Comparison of ENCODE assay signal across 20 cellular contexts in genomic region chr21:25584833-25585232, GRCh38. TPM values are rescaled to one million over a fixed set of nuclear protein-coding genes. Genes with fewer than 3 reads are reported as not detected.
DNase-seq lines count a peak whose midpoint lies in the region; ATAC-seq and TF ChIP-seq lines count a peak whose summit lies in the region.
"Had no signal": no experiment of that assay in that cellular context is flagged by ENCODE, and none has a peak within 500 bp of the region (broad histone marks: within the 10 kb centered on the region; RNA-seq: fewer than 3 reads in every experiment).

No MANE protein-coding gene starts in this region.

- peaks cover 0 to 1% of the 10 kb centered on the region in 2 donors for H3K9me3 Mint-ChIP-seq in activated T-cell treated with anti-CD3 and anti-CD28 coated beads, Interleukin-2, amount 50 U/mL, for 72 hours
- no peaks in the 10 kb centered on the region for H3K9me3 Mint-ChIP-seq in IgD-negative memory B cell
- peaks cover 5% of the 10 kb centered on the region in 2 donors for H3K9me3 Mint-ChIP-seq in stimulated activated naive B cell treated with anti-CD40 and anti-IgM and Interleukin-4, amounts not matched to agents 10 μg/mL and 1 μg/mL and 100 μg/mL, for 72 hours

- ATAC-seq in activated T-cell treated with anti-CD3 and anti-CD28 coated beads, Interleukin-2, amount 50 U/mL, for 72 hours (replicated peaks in 1 of 2): no peak
- peak; percentile 95 for ATAC-seq in body of pancreas
- no peak for ATAC-seq in stimulated activated naive B cell treated with anti-CD40 and anti-IgM and Interleukin-4, amounts not matched to agents 10 μg/mL and 1 μg/mL and 100 μg/mL, for 72 hours (replicated peaks)
- no peak for ATAC-seq in GM21529 (IDR thresholded peaks at IDR 0.05; ENCODE audit: unreplicated experiment)

- no peaks in the 10 kb centered on the region for H3K27me3 Mint-ChIP-seq in activated T-cell treated with anti-CD3 and anti-CD28 coated beads, Interleukin-2, amount 50 U/mL, for 72 hours (ENCODE audit: low read depth)
- no peaks in the 10 kb centered on the region for H3K27me3 Mint-ChIP-seq in IgD-negative memory B cell
- no peaks in the 10 kb centered on the region for H3K27me3 Mint-ChIP-seq in stimulated activated naive B cell treated with anti-CD40 and anti-IgM and Interleukin-4, amounts not matched to agents 10 μg/mL and 1 μg/mL and 100 μg/mL, for 72 hours

- H3K4me1 ChIP-seq in body of pancreas: no peaks in the 10 kb centered on the region
- H3K4me1 ChIP-seq in stomach: no peaks in the 10 kb centered on the region
- H3K4me1 ChIP-seq: HAP-1 had no signal

- no peak overlapping the region for H3K4me3 ChIP-seq in body of pancreas
- no peak overlapping the region for H3K4me3 ChIP-seq in stomach
- H3K4me3 ChIP-seq: HAP-1 had no signal

- 34 to 39% methylated on average over 3 of the region's 3 CpGs for WGBS in body of pancreas, 2 donors
- 87 to 89% (median 88%) methylated on average over 3 of the region's 3 CpGs for WGBS in stomach, 5 donors

- intact Hi-C loops in body of pancreas (cut with DNase I): no loop called here
- intact Hi-C loops in stomach (cut with DNase I; ENCODE audit: low total_unique reads): no loop called here

- TF ChIP-seq POLR2A in body of pancreas (IDR thresholded peaks at IDR 0.05) (no peak), stomach (IDR thresholded peaks at IDR 0.05) (no peak)

- TF ChIP-seq EP300 in stomach (IDR thresholded peaks at IDR 0.05): no peak

- TF ChIP-seq CTCF in body of pancreas (IDR thresholded peaks at IDR 0.05) (no peak), stomach (IDR thresholded peaks at IDR 0.05) (no peak)

- H3K27ac ChIP-seq in body of pancreas (peak overlapping the region; percentile 39 to 71 (median 46)), stomach (no peak overlapping the region)
- H3K27ac ChIP-seq: C4-2B had no signal

- no peak for DNase-seq in activated T-cell treated with anti-CD3 and anti-CD28 coated beads, Interleukin-2, amount 50 U/mL, for 72 hours
- no peak for DNase-seq in activated T-cell treated with anti-CD3 and anti-CD28 coated beads, Interleukin-2, amount 50 U/mL, for 48 hours
- DNase-seq in body of pancreas (peak; percentile 57 to 73 (median 64)), middle frontal gyrus (ENCODE audit: extremely low spot score, low spot score) (no peak), stomach (no peak)
- no peak for DNase-seq in stimulated activated naive B cell treated with anti-CD40 and anti-IgM and Interleukin-4, amounts not matched to agents 10 μg/mL and 1 μg/mL and 100 μg/mL, for 72 hours
- DNase-seq: COR-L47; GF-D8; IMR-90; Kasumi-1; MM.1S; NCI-H1092 treated with DMSO at 0.1 percent for 48 hours; NCI-H1694 treated with DMSO at 0.1 percent for 48 hours; NCI-H69; NK-92 treated with Interleukin-12 subunit alpha and Interleukin-12 subunit beta, amount 100 ng/mL, for 24 hours; SHP77 had no signal

- H3K27ac Mint-ChIP-seq in activated T-cell treated with anti-CD3 and anti-CD28 coated beads, Interleukin-2, amount 50 U/mL, for 72 hours: peak overlapping the region; percentile 93
- H3K27ac Mint-ChIP-seq in IgD-negative memory B cell: peak overlapping the region in 2 of 3 donors; percentile 8 to 68
- H3K27ac Mint-ChIP-seq in stimulated activated naive B cell treated with anti-CD40 and anti-IgM and Interleukin-4, amounts not matched to agents 10 μg/mL and 1 μg/mL and 100 μg/mL, for 72 hours: peak overlapping the region; percentile 15

- H3K9me3 ChIP-seq in body of pancreas: no peaks in the 10 kb centered on the region
- no peaks in the 10 kb centered on the region for H3K9me3 ChIP-seq in stomach
- H3K9me3 ChIP-seq: HAP-1 had no signal

- H3K27me3 ChIP-seq in body of pancreas (no peaks in the 10 kb centered on the region), stomach (no peaks in the 10 kb centered on the region)

- H3K36me3 ChIP-seq in body of pancreas (replicated peaks in 1 of 2; ENCODE audit: insufficient read depth in 1 of 2, low read depth in 2 of 2) (peaks cover 0 to 2% of the 10 kb centered on the region in 2 donors), stomach (peaks cover 13 to 57% (median 52%) of the 10 kb centered on the region in 4 donors)

- H3K36me3 Mint-ChIP-seq in activated T-cell treated with anti-CD3 and anti-CD28 coated beads, Interleukin-2, amount 50 U/mL, for 72 hours (ENCODE audit: insufficient read depth in 2 of 2): peaks cover 8 to 29% of the 10 kb centered on the region in 2 donors
- H3K36me3 Mint-ChIP-seq in IgD-negative memory B cell: peaks cover 9% of the 10 kb centered on the region
- peaks cover 40 to 65% of the 10 kb centered on the region in 2 donors for H3K36me3 Mint-ChIP-seq in stimulated activated naive B cell treated with anti-CD40 and anti-IgM and Interleukin-4, amounts not matched to agents 10 μg/mL and 1 μg/mL and 100 μg/mL, for 72 hours

- no peak overlapping the region for H3K4me3 Mint-ChIP-seq in activated T-cell treated with anti-CD3 and anti-CD28 coated beads, Interleukin-2, amount 50 U/mL, for 72 hours
- no peak overlapping the region for H3K4me3 Mint-ChIP-seq in IgD-negative memory B cell
- H3K4me3 Mint-ChIP-seq in stimulated activated naive B cell treated with anti-CD40 and anti-IgM and Interleukin-4, amounts not matched to agents 10 μg/mL and 1 μg/mL and 100 μg/mL, for 72 hours: no peak overlapping the region

- peaks cover 7% of the 10 kb centered on the region for H3K4me1 Mint-ChIP-seq in activated T-cell treated with anti-CD3 and anti-CD28 coated beads, Interleukin-2, amount 50 U/mL, for 72 hours (ENCODE audit: low read depth)
- H3K4me1 Mint-ChIP-seq in IgD-negative memory B cell: peaks cover 10 to 26% (median 21%) of the 10 kb centered on the region in 3 donors
- H3K4me1 Mint-ChIP-seq in stimulated activated naive B cell treated with anti-CD40 and anti-IgM and Interleukin-4, amounts not matched to agents 10 μg/mL and 1 μg/mL and 100 μg/mL, for 72 hours: peaks cover 17 to 45% of the 10 kb centered on the region in 2 donors

RNA-seq across cellular contexts. Expression of gene MRPL39, which starts 22.4 kb away (rescaled TPM):
- total RNA-seq in activated T-cell treated with anti-CD3 and anti-CD28 coated beads, Interleukin-2, amount 50 U/mL, for 72 hours: 10 to 100 TPM; 42.8 to 50.9 TPM
- polyA plus RNA-seq in IgD-negative memory B cell: 36.8 TPM
- total RNA-seq in body of pancreas: 1 to 10 TPM; 4.4 to 6.3 TPM
- total RNA-seq in stomach: 10 to 100 TPM in 2 of 5 donors, 1 to 10 TPM in 2, not detected in 1; 2.9 to 65.6 (median 20.2) TPM
- 10 to 100 TPM; 30.9 to 33.7 (median 31.5) TPM for polyA plus RNA-seq in stomach

RNA-seq across cellular contexts. Expression of gene JAM2, which starts 54.2 kb away (rescaled TPM):
- 1 to 10 TPM; 2.0 to 2.7 TPM for total RNA-seq in activated T-cell treated with anti-CD3 and anti-CD28 coated beads, Interleukin-2, amount 50 U/mL, for 72 hours
- 0.15 TPM for polyA plus RNA-seq in IgD-negative memory B cell
- 1 to 10 TPM in 1 of 2 donors, under 1 TPM in 1; 0.33 to 3.4 TPM for total RNA-seq in body of pancreas
- total RNA-seq in stomach: 10 to 100 TPM in 2 of 5 donors, 1 to 10 TPM in 2, not detected in 1; 3.6 to 32.1 (median 11.5) TPM
- polyA plus RNA-seq in stomach: 1 to 10 TPM; 1.2 to 8.5 (median 1.7) TPM

Comparison
In these comparisons a context has a peak if more than half of its experiments do, and no peak if none do; other contexts are left out.
1. DNase-seq: peak in body of pancreas (4 of 4); none in activated T-cell treated with anti-CD3 and anti-CD28 coated beads, Interleukin-2, amount 50 U/mL, for 72 hours (0 of 2), activated T-cell treated with anti-CD3 and anti-CD28 coated beads, Interleukin-2, amount 50 U/mL, for 48 hours (0 of 2), stimulated activated naive B cell treated with anti-CD40 and anti-IgM and Interleukin-4, amounts not matched to agents 10 μg/mL and 1 μg/mL and 100 μg/mL, for 72 hours (single experiment), middle frontal gyrus (single experiment) and stomach (single experiment).
2. H3K27ac Mint-ChIP-seq: peak in every context shown above with its lines; median percentile 93 in activated T-cell treated with anti-CD3 and anti-CD28 coated beads, Interleukin-2, amount 50 U/mL, for 72 hours; 38 in IgD-negative memory B cell; 15 in stimulated activated naive B cell treated with anti-CD40 and anti-IgM and Interleukin-4, amounts not matched to agents 10 μg/mL and 1 μg/mL and 100 μg/mL, for 72 hours.
3. H3K27ac ChIP-seq: peak in body of pancreas (4 of 4); none in stomach (0 of 5).